Comparison of ENCODE assay signal across 16 cellular contexts in the genomic region with DNA sequence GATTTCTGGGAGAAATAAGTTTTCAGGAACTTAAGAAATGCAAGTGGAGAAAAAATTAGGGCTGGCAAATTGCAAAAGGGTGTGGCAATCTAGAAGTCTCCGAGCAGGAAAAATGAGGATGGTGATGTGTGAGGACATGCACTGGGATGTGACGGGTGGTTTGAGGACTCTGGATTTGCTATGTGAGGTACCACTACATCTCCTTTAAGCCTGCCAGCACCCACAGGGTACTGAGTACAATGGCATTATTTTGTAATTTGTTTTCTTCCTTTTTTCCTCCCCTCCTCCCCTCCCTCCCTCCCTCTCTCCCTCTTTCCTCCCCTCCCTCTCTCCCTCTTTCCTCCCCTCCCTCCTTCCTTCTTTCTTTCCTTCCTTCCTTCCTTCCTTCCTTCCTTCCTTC.
DNase-seq lines count a peak whose midpoint lies in the region; ATAC-seq and TF ChIP-seq lines count a peak whose summit lies in the region.
"Had no signal": no experiment of that assay in that cellular context is flagged by ENCODE, and none has a peak within 500 bp of the region (broad histone marks: within the 10 kb centered on the region; RNA-seq: fewer than 3 reads in every experiment).

No MANE protein-coding gene starts in this region.

- POLR2A ChIA-PET in A673 (lab: Charles Lee; ENCODE audit: low non-redundant PET): interaction anchor here (2.2 kb wide), 1 partner anchor 22 kb away, joined by 12 read pairs; no protein-coding TSS in a partner anchor

- intact Hi-C loops in A673 (cut with micrococcal nuclease; ENCODE audit: unreplicated experiment): loop anchor here (1.0 to 10.0 kb wide), 4 partner anchors 21 to 284 kb away; no protein-coding TSS in a partner anchor
- intact Hi-C loops in uterus (cut with DNase I; ENCODE audit: low total_unique reads): no loop called here

- H3K9me3 ChIP-seq in A673 (ENCODE audit: low read depth, low read length, poor library complexity, severe bottlenecking) (no peaks in the 10 kb centered on the region), iPS-20b (ENCODE audit: insufficient read depth, low read depth, low read length) (no peaks in the 10 kb centered on the region), uterus (no peaks in the 10 kb centered on the region)
- H3K9me3 ChIP-seq: BLaER1 treated with 17β-estradiol and CSF1 and Interleukin-3, amounts not matched to agents 10 nM and 100 nM; Caco-2 had no signal

- DNase-seq in A673 (ENCODE audit: low spot score): peak; percentile 95
- DNase-seq in GM23338 (ENCODE audit: low spot score): no peak
- DNase-seq in uterus: no peak
- no peak for DNase-seq in amygdala (lab: John Stamatoyannopoulos, UW)
- DNase-seq: 8988T; AML-193; Caco-2; Calu3; CD4-positive, alpha-beta T cell; CD8-positive, alpha-beta T cell; DMS79 treated with DMSO at 0.1 percent for 48 hours; GF-D8 had no signal

- CTCF ChIA-PET in A673 (lab: Charles Lee): interaction anchor here (1.5 kb wide), 2 partner anchors 22 to 62 kb away, joined by 4 to 8 read pairs; no protein-coding TSS in a partner anchor

- peaks cover 69% of the 10 kb centered on the region for H3K4me1 Mint-ChIP-seq in GM23338
- H3K4me1 Mint-ChIP-seq: B cell had no signal

- no peak overlapping the region for H2AFZ ChIP-seq in GM23338

- H3K4me1 ChIP-seq in A673 (ENCODE audit: insufficient read depth, low read length, poor library complexity, severe bottlenecking) (peaks cover 86% of the 10 kb centered on the region), GM23338 (ENCODE audit: insufficient read depth) (peaks cover 70% of the 10 kb centered on the region), iPS-20b (ENCODE audit: insufficient read depth, low read length) (peaks cover 57% of the 10 kb centered on the region), uterus (peaks cover 0 to 6% of the 10 kb centered on the region in 2 donors)
- H3K4me1 ChIP-seq: Caco-2 had no signal

- H3K4me3 Mint-ChIP-seq in GM23338: no peak overlapping the region
- H3K4me3 Mint-ChIP-seq: B cell; CD4-positive, alpha-beta T cell; CD8-positive, alpha-beta T cell had no signal

- no TSS peak for BruUV-seq in A673 (replicated peaks; lab: Mats Ljungman, UMichigan)

- H3K36me3 Mint-ChIP-seq in GM23338 (ENCODE audit: low read depth): no peaks in the 10 kb centered on the region
- H3K36me3 Mint-ChIP-seq: CD8-positive, alpha-beta T cell had no signal

- TF ChIP-seq CTCF in A673 (conservative IDR thresholded peaks at IDR 0.05; ENCODE audit: low read depth, low read length): no peak
- no peak for TF ChIP-seq CTCF in GM23338 (conservative IDR thresholded peaks at IDR 0.05; ENCODE audit: low read depth in 2 of 2)
- TF ChIP-seq CTCF in uterus (IDR thresholded peaks at IDR 0.05): no peak

- H3K27me3 ChIP-seq in A673 (replicated peaks; ENCODE audit: insufficient read depth, low read depth, low read length, poor library complexity) (no peaks in the 10 kb centered on the region), GM23338 (ENCODE audit: insufficient read depth) (no peaks in the 10 kb centered on the region), iPS-20b (ENCODE audit: insufficient read depth, low read length) (0 out of 2 replicates have a peak, but pooled peaks cover 8% of the 10 kb centered on the region), uterus (no peaks in the 10 kb centered on the region)
- H3K27me3 ChIP-seq: BLaER1 treated with 17β-estradiol and CSF1 and Interleukin-3, amounts not matched to agents 10 nM and 100 nM had no signal

- no peak overlapping the region for H3K27ac Mint-ChIP-seq in GM23338
- H3K27ac Mint-ChIP-seq: B cell; CD4-positive, alpha-beta T cell; CD8-positive, alpha-beta T cell had no signal

- H3K36me3 ChIP-seq in A673 (ENCODE audit: insufficient read depth, low read length, poor library complexity, severe bottlenecking) (no peaks in the 10 kb centered on the region), GM23338 (ENCODE audit: insufficient read depth) (no peaks in the 10 kb centered on the region), iPS-20b (ENCODE audit: insufficient read depth, low read depth, low read length) (no peaks in the 10 kb centered on the region), uterus (no peaks in the 10 kb centered on the region)
- H3K36me3 ChIP-seq: BLaER1 treated with 17β-estradiol and CSF1 and Interleukin-3, amounts not matched to agents 10 nM and 100 nM had no signal

- H3K27me3 Mint-ChIP-seq in GM23338 (ENCODE audit: insufficient read depth, low read depth, poor library complexity): peaks cover 1% of the 10 kb centered on the region

- H3F3A ChIP-seq in GM23338 (replicated peaks; ENCODE audit: low read depth): no peaks in the 10 kb centered on the region; the same call in 1 of the 2 replicates

- ATAC-seq in GM23338: no peak
- ATAC-seq: CD8-positive, alpha-beta T cell had no signal

- H3K4me2 ChIP-seq in GM23338: peak overlapping the region; percentile 33

- no peak for TF ChIP-seq POLR2A in uterus (IDR thresholded peaks at IDR 0.05)

- H3K79me2 ChIP-seq in GM23338 (replicated peaks; ENCODE audit: insufficient read depth): no peaks in the 10 kb centered on the region

- no peaks in the 10 kb centered on the region for H3K9me3 Mint-ChIP-seq in GM23338
- H3K9me3 Mint-ChIP-seq: CD4-positive, alpha-beta T cell; CD8-positive, alpha-beta T cell had no signal

- peak overlapping the region; percentile 7; the same call in 1 of the 2 replicates for H3K9ac ChIP-seq in iPS-20b (ENCODE audit: low read depth, low read length)
- H3K9ac ChIP-seq: BLaER1 treated with 17β-estradiol and CSF1 and Interleukin-3, amounts not matched to agents 10 nM and 100 nM had no signal

- no peaks in the 10 kb centered on the region for H3K9me2 ChIP-seq in GM23338 (ENCODE audit: insufficient read depth)

- H3K4me3 ChIP-seq in A673 (ENCODE audit: low read depth, low read length, poor library complexity, severe bottlenecking) (no peak overlapping the region), GM23338 (no peak overlapping the region), iPS-20b (ENCODE audit: low read length) (no peak overlapping the region), uterus (no peak overlapping the region)
- H3K4me3 ChIP-seq: BLaER1 treated with 17β-estradiol and CSF1 and Interleukin-3, amounts not matched to agents 10 nM and 100 nM had no signal

- H4K20me1 ChIP-seq in GM23338 (replicated peaks; ENCODE audit: insufficient read depth): no peaks in the 10 kb centered on the region
- H4K20me1 ChIP-seq: BLaER1 treated with 17β-estradiol and CSF1 and Interleukin-3, amounts not matched to agents 10 nM and 100 nM had no signal

- H3K27ac ChIP-seq in A673 (ENCODE audit: low read depth, low read length, poor library complexity, severe bottlenecking) (peak overlapping the region; percentile 97), GM23338 (ENCODE audit: low read depth) (no peak overlapping the region), iPS-20b (ENCODE audit: low read length) (no peak overlapping the region), uterus (no peak overlapping the region)
- H3K27ac ChIP-seq: BLaER1 treated with 17β-estradiol and CSF1 and Interleukin-3, amounts not matched to agents 10 nM and 100 nM; C4-2B had no signal

TF ChIP-seq in GM23338, 12 proteins besides CTCF, POLR2A, EP300 and RAD21:
- TF ChIP-seq NANOG (IDR thresholded peaks at IDR 0.05; ENCODE audit: borderline replicate concordance) (no peak), ZNF114 (CRISPR knock-in tag; IDR thresholded peaks at IDR 0.05) (no peak), CREB1 (CRISPR knock-in tag; IDR thresholded peaks at IDR 0.05; ENCODE audit: low read depth) (no peak), EZH2phosphoT487 (IDR thresholded peaks at IDR 0.05; ENCODE audit: unreplicated experiment) (no peak)
